In genomic region chr7:23450518-23450917, GRCh38 we compare ENCODE assay signal across 26 cellular contexts. TPM values are rescaled to one million over a fixed set of nuclear protein-coding genes. Genes with fewer than 3 reads are reported as not detected.
DNase-seq lines count a peak whose midpoint lies in the region; ATAC-seq and TF ChIP-seq lines count a peak whose summit lies in the region.
"Had no signal": no experiment of that assay in that cellular context is flagged by ENCODE, and none has a peak within 500 bp of the region (broad histone marks: within the 10 kb centered on the region; RNA-seq: fewer than 3 reads in every experiment).

No MANE protein-coding gene starts in this region.

- ATAC-seq in GM23338 = no peak; the same call in 2 of the 3 replicates
- ATAC-seq: HepG2, K562, PC-3 had no signal

- H3K36me3 ChIP-seq in GM23338 (ENCODE audit: insufficient read depth) (no peaks in the 10 kb centered on the region), OCI-LY1 (ENCODE audit: insufficient read depth, low read length) (peaks cover 40% of the 10 kb centered on the region; the same call in 1 of the 2 replicates), neural progenitor cell (no peaks in the 10 kb centered on the region)
- H3K36me3 ChIP-seq: BLaER1 had no signal

- H3K9me2 ChIP-seq in GM23338 (ENCODE audit: insufficient read depth) = no peaks in the 10 kb centered on the region
- no peaks in the 10 kb centered on the region for H3K9me2 ChIP-seq in OCI-LY1 (ENCODE audit: low read depth, low read length)

- H3F3A ChIP-seq in GM23338 (replicated peaks; ENCODE audit: low read depth) = peaks cover 2% of the 10 kb centered on the region
- H3F3A ChIP-seq in OCI-LY1 (ENCODE audit: insufficient read depth, low read length) = no peaks in the 10 kb centered on the region
- peaks cover 5% of the 10 kb centered on the region for H3F3A ChIP-seq in neural progenitor cell (ENCODE audit: low read depth)

- H2AFZ ChIP-seq in GM23338 (no peak overlapping the region), OCI-LY1 (ENCODE audit: low read length) (no peak overlapping the region), neural progenitor cell (replicated peaks) (no peak overlapping the region)

- H3K9ac ChIP-seq in OCI-LY1 (ENCODE audit: low read length) (peak overlapping the region; percentile 11; the same call in 1 of the 2 replicates), neural progenitor cell (no peak overlapping the region)
- H3K9ac ChIP-seq: BLaER1 had no signal

- H3K27ac ChIP-seq in GM23338 (ENCODE audit: low read depth) (0 out of 2 replicates have a peak overlapping the region, but pooled peaks have one; percentile 4), OCI-LY1 (ENCODE audit: low read depth, low read length, poor library complexity, severe bottlenecking) (peak overlapping the region; percentile 30), neural progenitor cell (peak overlapping the region; percentile 69)
- H3K27ac ChIP-seq: BLaER1, HL-60 had no signal

- H3K4me2 ChIP-seq in GM23338 (0 out of 2 replicates have a peak overlapping the region, but pooled peaks have one; percentile 1), OCI-LY1 (ENCODE audit: low read length) (peak overlapping the region; percentile 36), neural progenitor cell (peak overlapping the region; percentile 23)
- H3K4me2 ChIP-seq: BLaER1 had no signal

- DNase-seq in stimulated activated CD4-positive, alpha-beta T cell treated with anti-CD3 and anti-CD28 coated beads, Interleukin-15, amount 100 ng/mL, for 24 hours = peak; percentile 14
- no peak for DNase-seq in stimulated activated CD4-positive, alpha-beta T cell treated with anti-CD3 and anti-CD28 coated beads, Interleukin-4, amount 100 ng/mL, for 4 hours
- DNase-seq in GM23338 (ENCODE audit: low spot score) (peak; percentile 50), neural progenitor cell (ENCODE audit: low spot score) (no peak), T-helper 2 cell (no peak), ureter (ENCODE audit: low spot score) (no peak), NCI-H2227 (lab: John Stamatoyannopoulos, UW; ENCODE audit: unreplicated experiment) (no peak)
- DNase-seq: ACHN; CD4-positive, alpha-beta T cell; COR-L47; DMS79; HFFc6; NCI-H1092 treated with DMSO at 0.1 percent for 48 hours; NCI-H1436 treated with DMSO at 0.1 percent for 48 hours; NCI-H1930; NCI-H2227 treated with DMSO at 0.1 percent for 48 hours; NCI-H510A treated with DMSO at 0.1 percent for 48 hours; NCI-H748 treated with DMSO at 0.1 percent for 48 hours; PC-3; Right ventricle myocardium superior; SW 1271 had no signal

- 0 out of 4 replicates have a peak, but pooled peaks of 1 of the 2 experiments have one; percentile 10 for TF ChIP-seq CTCF in GM23338 (conservative IDR thresholded peaks at IDR 0.05; ENCODE audit: low read depth in 2 of 2)
- TF ChIP-seq CTCF in OCI-LY1 (IDR thresholded peaks at IDR 0.05; ENCODE audit: low read length) = peak; percentile 43; the same call in 1 of the 2 replicates
- TF ChIP-seq CTCF in neural progenitor cell (IDR thresholded peaks at IDR 0.05) = no peak

- H3K4me1 ChIP-seq in GM23338 (ENCODE audit: insufficient read depth) (peaks cover 41% of the 10 kb centered on the region), OCI-LY1 (ENCODE audit: insufficient read depth, low read length, severe bottlenecking) (peaks cover 39% of the 10 kb centered on the region), neural progenitor cell (peaks cover 16% of the 10 kb centered on the region)
- H3K4me1 ChIP-seq: BLaER1 had no signal

- H3K4me3 ChIP-seq in GM23338 = no peak overlapping the region
- H3K4me3 ChIP-seq in OCI-LY1 (ENCODE audit: low read depth, low read length, poor library complexity, severe bottlenecking) = peak overlapping the region; percentile 2
- H3K4me3 ChIP-seq in neural progenitor cell = no peak overlapping the region
- H3K4me3 ChIP-seq: BLaER1, K562 had no signal

- H3K27me3 Mint-ChIP-seq in GM23338 (ENCODE audit: insufficient read depth, low read depth, poor library complexity) = peaks cover 8% of the 10 kb centered on the region
- peaks cover 2% of the 10 kb centered on the region for H3K27me3 Mint-ChIP-seq in neural progenitor cell (ENCODE audit: insufficient read depth, low read depth)

- H3K27ac Mint-ChIP-seq in GM23338 (no peak overlapping the region), neural progenitor cell (no peak overlapping the region)
- H3K27ac Mint-ChIP-seq: CD4-positive, alpha-beta T cell; HFFc6 had no signal

- H3K79me2 ChIP-seq in GM23338 (replicated peaks; ENCODE audit: insufficient read depth) = peaks cover 100% of the 10 kb centered on the region
- peaks cover 85% of the 10 kb centered on the region for H3K79me2 ChIP-seq in OCI-LY1 (ENCODE audit: insufficient read depth, low read length)
- peaks cover 100% of the 10 kb centered on the region for H3K79me2 ChIP-seq in neural progenitor cell (ENCODE audit: low read depth)

- no peaks in the 10 kb centered on the region for H3K27me3 ChIP-seq in GM23338 (ENCODE audit: insufficient read depth)
- H3K27me3 ChIP-seq in OCI-LY1 (ENCODE audit: insufficient read depth, low read length) = no peaks in the 10 kb centered on the region
- no peaks in the 10 kb centered on the region for H3K27me3 ChIP-seq in neural progenitor cell
- H3K27me3 ChIP-seq: BLaER1 had no signal

- no peaks in the 10 kb centered on the region for H3K9me3 Mint-ChIP-seq in GM23338
- H3K9me3 Mint-ChIP-seq in neural progenitor cell = no peaks in the 10 kb centered on the region
- H3K9me3 Mint-ChIP-seq: CD4-positive, alpha-beta T cell; HFFc6 had no signal

- H3K4me3 Mint-ChIP-seq in GM23338 (no peak overlapping the region), neural progenitor cell (no peak overlapping the region)
- H3K4me3 Mint-ChIP-seq: CD4-positive, alpha-beta T cell; HFFc6 had no signal

- H4K20me1 ChIP-seq in GM23338 (replicated peaks; ENCODE audit: insufficient read depth) = peaks cover 96% of the 10 kb centered on the region
- no peaks in the 10 kb centered on the region for H4K20me1 ChIP-seq in OCI-LY1 (ENCODE audit: insufficient read depth, low read length)
- peaks cover 100% of the 10 kb centered on the region for H4K20me1 ChIP-seq in neural progenitor cell (ENCODE audit: low read depth)
- H4K20me1 ChIP-seq: BLaER1 had no signal

- H3K4me1 Mint-ChIP-seq in GM23338 (peaks cover 44% of the 10 kb centered on the region), neural progenitor cell (peaks cover 25% of the 10 kb centered on the region)

- peaks cover 63% of the 10 kb centered on the region for H3K36me3 Mint-ChIP-seq in GM23338 (ENCODE audit: low read depth)
- peaks cover 30% of the 10 kb centered on the region for H3K36me3 Mint-ChIP-seq in neural progenitor cell

- H3K9me3 ChIP-seq in OCI-LY1 (ENCODE audit: low read length) (no peaks in the 10 kb centered on the region), neural progenitor cell (ENCODE audit: low read depth) (no peaks in the 10 kb centered on the region)
- H3K9me3 ChIP-seq: BLaER1 had no signal

TF ChIP-seq in GM23338, 12 proteins besides CTCF, POLR2A, EP300 and RAD21 (continues in another document):
- TF ChIP-seq NANOG (IDR thresholded peaks at IDR 0.05; ENCODE audit: borderline replicate concordance) (no peak), ZNF114 (CRISPR knock-in tag; IDR thresholded peaks at IDR 0.05) (no peak), POLR2AphosphoS5 (IDR thresholded peaks at IDR 0.05; ENCODE audit: low read depth) (no peak), EZH2phosphoT487 (IDR thresholded peaks at IDR 0.05; ENCODE audit: unreplicated experiment) (no peak), ETS1 (IDR thresholded peaks at IDR 0.05) (no peak), JUNB (IDR thresholded peaks at IDR 0.05; ENCODE audit: unreplicated experiment) (no peak), REST (IDR thresholded peaks at IDR 0.05; ENCODE audit: unreplicated experiment) (no peak), EZH2 (IDR thresholded peaks at IDR 0.05; ENCODE audit: low read depth, unreplicated experiment) (no peak)

RNA-seq across cellular contexts. Expression of gene IGF2BP3, which starts 19.8 kb away (rescaled TPM):
- 183 and 209 TPM in 2 replicates for total RNA-seq in GM23338 (2014; rRNA removed; shearing (Covaris generic))
- 47.1 and 52.0 TPM in 2 replicates for polyA plus RNA-seq in GM23338 (2016; fragmentation: Nextera tagmentation; extraction: Ambion mirVana)
- total RNA-seq in neural progenitor cell (ENCODE audit: low replicate concordance) (172 and 242 TPM in 2 replicates), ureter (0.78 TPM)
- total RNA-seq: CD4-positive, alpha-beta T cell; Right ventricle myocardium superior had no signal

Comparison
In these comparisons a context has a peak if more than half of its experiments do, and no peak if none do; other contexts are left out.
1. DNase-seq: peak in stimulated activated CD4-positive, alpha-beta T cell treated with anti-CD3 and anti-CD28 coated beads, Interleukin-15, amount 100 ng/mL, for 24 hours (single experiment) and GM23338 (single experiment); none in stimulated activated CD4-positive, alpha-beta T cell treated with anti-CD3 and anti-CD28 coated beads, Interleukin-4, amount 100 ng/mL, for 4 hours (0 of 2), neural progenitor cell (single experiment), T-helper 2 cell (0 of 5), ureter (single experiment) and NCI-H2227 (single experiment).
2. H3K27ac ChIP-seq: peak in every context shown above with its lines; median percentile 69 in neural progenitor cell; 30 in OCI-LY1; 4 in GM23338.
3. RNA of gene IGF2BP3, which starts 19.8 kb away (total RNA-seq): 172 to 242 TPM in neural progenitor cell and 183 to 209 TPM in GM23338; 0.78 TPM in ureter (single experiment); every median in the first group is over 10 times any median in the second.
4. Peak in every context shown above with its lines, with median percentiles within 50 percentile points of each other: H3K4me2 ChIP-seq.